In genomic region chr9:72299017-72299603, GRCh38 we compare ENCODE assay signal across 15 cellular contexts.
"Had no signal": no experiment of that assay in that cellular context is flagged by ENCODE, and none has a peak within 500 bp of the region (broad histone marks: within the 10 kb centered on the region; RNA-seq: fewer than 3 reads in every experiment).

No MANE protein-coding gene starts in this region.

- DNase-seq: cortex of kidney; effector memory CD4-positive, alpha-beta T cell; foreskin fibroblast; left colon; mucosa of descending colon; naive thymus-derived CD8-positive, alpha-beta T cell; stimulated activated CD4-positive, alpha-beta T cell treated with anti-CD3 and anti-CD28 coated beads, Interleukin-12 subunit alpha, Interleukin-12 subunit beta, amount 100 ng/mL, for 4 hours; stimulated activated naive CD4-positive, alpha-beta T cell; tibial artery; upper lobe of left lung; uterus had no signal

- FAIRE-seq: endometrium, small intestine had no signal

- ATAC-seq: left colon; mucosa of descending colon; naive thymus-derived CD8-positive, alpha-beta T cell had no signal

- H3K36me3 Mint-ChIP-seq: naive thymus-derived CD8-positive, alpha-beta T cell had no signal

- H3K4me3 ChIP-seq: esophagus muscularis mucosa, mucosa of descending colon, right atrium auricular region, tibial artery, upper lobe of left lung, uterus had no signal

- H3K4me1 ChIP-seq: uterus had no signal

- H3K9me3 ChIP-seq: esophagus muscularis mucosa, mucosa of descending colon, right atrium auricular region, tibial artery, upper lobe of left lung, uterus had no signal

- H3K4me3 Mint-ChIP-seq: naive thymus-derived CD8-positive, alpha-beta T cell had no signal

- H3K27me3 ChIP-seq: esophagus muscularis mucosa, right atrium auricular region, tibial artery, upper lobe of left lung, uterus had no signal

- H3K36me3 ChIP-seq: esophagus muscularis mucosa, right atrium auricular region, tibial artery, upper lobe of left lung, uterus had no signal

- H3K9me3 Mint-ChIP-seq: naive thymus-derived CD8-positive, alpha-beta T cell had no signal

- H3K27ac ChIP-seq: esophagus muscularis mucosa, right atrium auricular region, tibial artery, upper lobe of left lung, uterus had no signal
